ENCODE assay signal across 1 cellular context in genomic region chr17:41647940-41648410, GRCh38.
TF ChIP-seq lines count a peak whose summit lies in the region.

No MANE protein-coding gene starts in this region.

TF ChIP-seq in HepG2, 621 proteins besides CTCF, POLR2A, EP300 and RAD21 (continued from another document and continues in another):
- TF ChIP-seq REST (IDR thresholded peaks at IDR 0.05; ENCODE audit: borderline replicate concordance in 1 of 2, low read depth in 1 of 2, low read length in 2 of 2): no peak
- TF ChIP-seq MAZ (IDR thresholded peaks at IDR 0.05; ENCODE audit: borderline replicate concordance, low read depth, low read length): no peak
- no peak for TF ChIP-seq MAZ (CRISPR knock-in tag; IDR thresholded peaks at IDR 0.05; ENCODE audit: low read depth)
- no peak for TF ChIP-seq SOX5 (CRISPR knock-in tag; IDR thresholded peaks at IDR 0.05; ENCODE audit: borderline replicate concordance)
- TF ChIP-seq HBP1 (CRISPR knock-in tag; IDR thresholded peaks at IDR 0.05; ENCODE audit: low read depth): no peak
- 0 out of 2 replicates have a peak, but pooled peaks have one; percentile 1 for TF ChIP-seq RFXAP (CRISPR knock-in tag; IDR thresholded peaks at IDR 0.05; ENCODE audit: borderline replicate concordance)
- peak; percentile 72; the same call in 1 of the 2 replicates for TF ChIP-seq EEA1 (CRISPR knock-in tag; IDR thresholded peaks at IDR 0.05; ENCODE audit: borderline replicate concordance)
- 0 out of 2 replicates have a peak, but pooled peaks have one; percentile 3 for TF ChIP-seq POGK (CRISPR knock-in tag; conservative IDR thresholded peaks at IDR 0.05)
- TF ChIP-seq ZNF850 (CRISPR knock-in tag; conservative IDR thresholded peaks at IDR 0.05): no peak
- TF ChIP-seq KLF6 (CRISPR knock-in tag; IDR thresholded peaks at IDR 0.05): peak; percentile 73; the same call in 1 of the 2 replicates
- TF ChIP-seq TEAD3 (CRISPR knock-in tag; optimal IDR thresholded peaks at IDR 0.05; ENCODE audit: borderline replicate concordance): peak; percentile 72
- TF ChIP-seq ARNT2 (CRISPR knock-in tag; IDR thresholded peaks at IDR 0.05; ENCODE audit: low read depth): no peak
- no peak for TF ChIP-seq NFAT5 (CRISPR knock-in tag; IDR thresholded peaks at IDR 0.05)
- TF ChIP-seq TFDP1 (CRISPR knock-in tag; IDR thresholded peaks at IDR 0.05; ENCODE audit: borderline replicate concordance): peak; percentile 13; the same call in 1 of the 2 replicates
- TF ChIP-seq MXD3 (CRISPR knock-in tag; IDR thresholded peaks at IDR 0.05): peak; percentile 73
- TF ChIP-seq ZFP91 (CRISPR knock-in tag; IDR thresholded peaks at IDR 0.05; ENCODE audit: borderline replicate concordance): peak; percentile 10; the same call in 1 of the 2 replicates
- no peak for TF ChIP-seq ZNF20 (CRISPR knock-in tag; IDR thresholded peaks at IDR 0.05)
- 0 out of 2 replicates have a peak, but pooled peaks have one; percentile 8 for TF ChIP-seq ZNF619 (CRISPR knock-in tag; IDR thresholded peaks at IDR 0.05)
- TF ChIP-seq ARHGAP35 (CRISPR knock-in tag; IDR thresholded peaks at IDR 0.05; ENCODE audit: borderline replicate concordance): 0 out of 2 replicates have a peak, but pooled peaks have one; percentile 14
- 0 out of 2 replicates have a peak, but pooled peaks have one; percentile 71 for TF ChIP-seq TSC22D2 (CRISPR knock-in tag; IDR thresholded peaks at IDR 0.05; ENCODE audit: borderline replicate concordance)
- TF ChIP-seq ZFP36L2 (CRISPR knock-in tag; IDR thresholded peaks at IDR 0.05): no peak; the same call in 1 of the 2 replicates
- TF ChIP-seq SKIL (CRISPR knock-in tag; IDR thresholded peaks at IDR 0.05; ENCODE audit: borderline replicate concordance): no peak
- no peak for TF ChIP-seq STAT6 (CRISPR knock-in tag; IDR thresholded peaks at IDR 0.05; ENCODE audit: borderline replicate concordance)
- no peak for TF ChIP-seq ZNF709 (CRISPR knock-in tag; IDR thresholded peaks at IDR 0.05)
- peak; percentile 55; the same call in 1 of the 2 replicates for TF ChIP-seq ZBTB25 (CRISPR knock-in tag; IDR thresholded peaks at IDR 0.05)
- 0 out of 2 replicates have a peak, but pooled peaks have one; percentile 10 for TF ChIP-seq ATF3 (CRISPR knock-in tag; IDR thresholded peaks at IDR 0.05)
- TF ChIP-seq KAT8 (CRISPR knock-in tag; IDR thresholded peaks at IDR 0.05): peak; percentile 48
